Comparison of ENCODE assay signal across 13 cellular contexts in genomic region chr11:93059074-93059957, GRCh38.
DNase-seq lines count a peak whose midpoint lies in the region; ATAC-seq and TF ChIP-seq lines count a peak whose summit lies in the region.
"Had no signal": no experiment of that assay in that cellular context is flagged by ENCODE, and none has a peak within 500 bp of the region (broad histone marks: within the 10 kb centered on the region; RNA-seq: fewer than 3 reads in every experiment).

No MANE protein-coding gene starts in this region.

- intact Hi-C loops in A673 (cut with micrococcal nuclease; ENCODE audit: unreplicated experiment) (no loop called here), colonic mucosa (cut with DNase I) (no loop called here)

- H3K4me1 ChIP-seq in A673 (ENCODE audit: insufficient read depth, low read length, poor library complexity, severe bottlenecking) (no peaks in the 10 kb centered on the region), SK-N-SH (ENCODE audit: control insufficient read depth in 1 of 2, insufficient read depth in 2 of 2, low read depth in 1 of 2, low read length in 1 of 2) (peaks cover 0 to 14% of the 10 kb centered on the region in 2 experiments; a peak in 3 of 4 replicates), colonic mucosa (no peaks in the 10 kb centered on the region)
- H3K4me1 ChIP-seq: HAP-1, heart left ventricle had no signal

- TF ChIP-seq EP300 in SK-N-SH (IDR thresholded peaks at IDR 0.05; ENCODE audit: borderline replicate concordance in 1 of 2, low read depth in 1 of 2, low read length in 1 of 2): no peak

- no peaks in the 10 kb centered on the region for H4K20me1 ChIP-seq in SK-N-SH (ENCODE audit: insufficient read depth)

- POLR2A ChIA-PET in A673 (lab: Charles Lee; ENCODE audit: low non-redundant PET) (no interaction called here), SK-N-SH (lab: Yijun Ruan, JAX) (no interaction called here)

- DNase-seq in A673 (ENCODE audit: low spot score): peak; percentile 67
- DNase-seq in HFF-Myc (ENCODE audit: extremely low read depth, low read depth): peak; percentile 25
- no peak for DNase-seq in SK-N-SH
- DNase-seq in foreskin fibroblast: peak; percentile 47 to 78
- DNase-seq in KBM-7: no peak
- no peak for DNase-seq in colonic mucosa
- DNase-seq: activated CD4-positive, alpha-beta T cell treated with anti-CD3 and anti-CD28 coated beads, Interleukin-2, amount 10 ng/mL, durations not matched to agents 7 days and 5 days; activated effector memory CD4-positive, alpha-beta T cell treated with anti-CD3 and anti-CD28 coated beads, Interleukin-2, amount 50 U/mL, for 16 hours; heart left ventricle had no signal

- no peak for ATAC-seq in GM21528 (IDR thresholded peaks at IDR 0.05; ENCODE audit: low FRiP score, unreplicated experiment)
- no peak for ATAC-seq in HG03521 (IDR thresholded peaks at IDR 0.05; ENCODE audit: unreplicated experiment)
- ATAC-seq: heart left ventricle had no signal

- H3K9me3 ChIP-seq in A673 (ENCODE audit: low read depth, low read length, poor library complexity, severe bottlenecking) (no peaks in the 10 kb centered on the region), SK-N-SH (no peaks in the 10 kb centered on the region), colonic mucosa (no peaks in the 10 kb centered on the region)
- H3K9me3 ChIP-seq: HAP-1 had no signal

- H3K9ac ChIP-seq in SK-N-SH (no peak overlapping the region), colonic mucosa (ENCODE audit: low read depth in 2 of 2, low read length in 2 of 2) (no peak overlapping the region)

- H3K27me3 ChIP-seq in A673 (replicated peaks; ENCODE audit: insufficient read depth, low read depth, low read length, poor library complexity) (no peaks in the 10 kb centered on the region), SK-N-SH (ENCODE audit: insufficient read depth) (no peaks in the 10 kb centered on the region), colonic mucosa (no peaks in the 10 kb centered on the region)

- TF ChIP-seq RAD21 in SK-N-SH (IDR thresholded peaks at IDR 0.05; ENCODE audit: low read length): no peak

- no peaks in the 10 kb centered on the region for H3K9me2 ChIP-seq in SK-N-SH

- in situ Hi-C loops in KBM-7 (cut with MboI; ENCODE audit: low pct_unique_long_range_greater_than_20kb, low sequenced_read_pairs): no loop called here

- no TSS peak for BruUV-seq in A673 (replicated peaks; lab: Mats Ljungman, UMichigan)

- peaks cover 11% of the 10 kb centered on the region for H3F3A ChIP-seq in SK-N-SH (replicated peaks; ENCODE audit: insufficient read depth)

- H3K4me3 ChIP-seq in A673 (ENCODE audit: low read depth, low read length, poor library complexity, severe bottlenecking) (no peak overlapping the region), HFF-Myc (replicated peaks; ENCODE audit: low read depth, low read length) (no peak overlapping the region), SK-N-SH (ENCODE audit: low read depth in 2 of 2, low read length in 1 of 2) (no peak overlapping the region), foreskin fibroblast (ENCODE audit: low read depth in 1 of 2, low read length in 2 of 2) (no peak overlapping the region), colonic mucosa (no peak overlapping the region)
- H3K4me3 ChIP-seq: HAP-1, heart left ventricle, lung had no signal

- TF ChIP-seq CTCF in A673 (conservative IDR thresholded peaks at IDR 0.05; ENCODE audit: low read depth, low read length) (no peak), HFF-Myc (IDR thresholded peaks at IDR 0.05; ENCODE audit: low read depth, low read length, missing control alignments) (no peak), SK-N-SH (IDR thresholded peaks at IDR 0.05) (no peak), foreskin fibroblast (IDR thresholded peaks at IDR 0.05; ENCODE audit: low read depth, low read length) (no peak), colonic mucosa (IDR thresholded peaks at IDR 0.05) (no peak)

- no peaks in the 10 kb centered on the region for H3K79me2 ChIP-seq in SK-N-SH (ENCODE audit: insufficient read depth)

- no peak overlapping the region for H3K4me2 ChIP-seq in SK-N-SH

- H3K36me3 ChIP-seq in A673 (ENCODE audit: insufficient read depth, low read length, poor library complexity, severe bottlenecking): no peaks in the 10 kb centered on the region
- no peaks in the 10 kb centered on the region for H3K36me3 ChIP-seq in SK-N-SH (replicated peaks in 1 of 2; ENCODE audit: control insufficient read depth in 1 of 2, insufficient read depth in 2 of 2, low read length in 1 of 2)
- H3K36me3 ChIP-seq in colonic mucosa: no peaks in the 10 kb centered on the region
- H3K36me3 ChIP-seq: HAP-1, heart left ventricle had no signal

- CTCF ChIA-PET in A673 (lab: Charles Lee) (no interaction called here), SK-N-SH (lab: Yijun Ruan, JAX) (interaction anchor here (1.0 kb wide), 1 partner anchor 118 kb away, joined by 3 read pairs; no protein-coding TSS in a partner anchor)

- WGBS in SK-N-SH (ENCODE audit: low lambda C conversion rate): 53% methylated on average over 6 of the region's 6 CpGs

- H3K27ac ChIP-seq in A673 (ENCODE audit: low read depth, low read length, poor library complexity, severe bottlenecking): no peak overlapping the region
- H3K27ac ChIP-seq in SK-N-SH (ENCODE audit: low read depth in 2 of 2, low read length in 1 of 2): peak overlapping the region in 1 of 2 experiments; percentile 27; a peak in 2 of 4 replicates
- H3K27ac ChIP-seq in colonic mucosa: no peak overlapping the region
- H3K27ac ChIP-seq: heart left ventricle had no signal

- peak overlapping the region; percentile 76 for H2AFZ ChIP-seq in SK-N-SH (ENCODE audit: low read depth)

TF ChIP-seq in SK-N-SH, 30 proteins besides CTCF, POLR2A, EP300 and RAD21 (continues in another document):
- no peak for TF ChIP-seq SIN3A (IDR thresholded peaks at IDR 0.05; ENCODE audit: borderline replicate concordance, low read depth, low read length)
- TF ChIP-seq RCOR1 (IDR thresholded peaks at IDR 0.05; ENCODE audit: low read length): no peak
- TF ChIP-seq GABPA (IDR thresholded peaks at IDR 0.05; ENCODE audit: low read depth): no peak
- peak; percentile 60; the same call in 1 of the 2 replicates for TF ChIP-seq TCF12 (IDR thresholded peaks at IDR 0.05)
- peak; percentile 25; the same call in 1 of the 2 replicates for TF ChIP-seq FOSL2 (IDR thresholded peaks at IDR 0.05; ENCODE audit: borderline replicate concordance, low read depth)
- peak; percentile 75 for TF ChIP-seq NFIC (IDR thresholded peaks at IDR 0.05; ENCODE audit: borderline replicate concordance)
- TF ChIP-seq GATA2 (CRISPR knock-in tag; IDR thresholded peaks at IDR 0.05): no peak
- TF ChIP-seq IRF3 (IDR thresholded peaks at IDR 0.05; ENCODE audit: low read depth, low read length): no peak
- TF ChIP-seq MAX (IDR thresholded peaks at IDR 0.05; ENCODE audit: low read depth): peak; percentile 36; the same call in 1 of the 2 replicates
- TF ChIP-seq RFX5 (IDR thresholded peaks at IDR 0.05; ENCODE audit: low read length): no peak
- TF ChIP-seq USF1 (IDR thresholded peaks at IDR 0.05; ENCODE audit: borderline replicate concordance, low read depth): no peak
- TF ChIP-seq MXI1 (IDR thresholded peaks at IDR 0.05; ENCODE audit: low read depth, low read length): no peak
- peak; percentile 35; the same call in 1 of the 2 replicates for TF ChIP-seq PBX3 (IDR thresholded peaks at IDR 0.05)
- TF ChIP-seq JUND (IDR thresholded peaks at IDR 0.05): 0 out of 2 replicates have a peak, but pooled peaks have one; percentile 7
- no peak for TF ChIP-seq POLR2AphosphoS5 (IDR thresholded peaks at IDR 0.05; ENCODE audit: low read depth, low read length)

Comparison
In these comparisons a context has a peak if more than half of its experiments do, and no peak if none do; other contexts are left out.
1. DNase-seq: peak in A673 (single experiment), HFF-Myc (single experiment) and foreskin fibroblast (2 of 2); none in SK-N-SH (single experiment), KBM-7 (single experiment) and colonic mucosa (single experiment).